1 cellular context compared by ENCODE assay signal in genomic region chr19:47445937-47446402, GRCh38.
TF ChIP-seq lines count a peak whose summit lies in the region.

No MANE protein-coding gene starts in this region.

TF ChIP-seq in HEK293, 187 proteins besides CTCF, POLR2A, EP300 and RAD21 (continued from another document and continues in another):
- no peak for TF ChIP-seq TSHZ1 (tag by site-specific recombination; IDR thresholded peaks at IDR 0.05; ENCODE audit: borderline replicate concordance)
- no peak for TF ChIP-seq PRDM10 (tag by site-specific recombination; IDR thresholded peaks at IDR 0.05)
- no peak for TF ChIP-seq ZNF658 (tag by site-specific recombination; IDR thresholded peaks at IDR 0.05)
- TF ChIP-seq ZNF660 (tag by site-specific recombination; IDR thresholded peaks at IDR 0.05), result no peak
- TF ChIP-seq YY1 (tag by site-specific recombination; IDR thresholded peaks at IDR 0.05), result no peak
- TF ChIP-seq ZNF449 (tag by site-specific recombination; IDR thresholded peaks at IDR 0.05), result no peak
- TF ChIP-seq ZNF610 (tag by site-specific recombination; IDR thresholded peaks at IDR 0.05; ENCODE audit: borderline replicate concordance), result no peak
- no peak for TF ChIP-seq ZNF404 (tag by site-specific recombination; IDR thresholded peaks at IDR 0.05)
- TF ChIP-seq ZNF529 (tag by site-specific recombination; IDR thresholded peaks at IDR 0.05; ENCODE audit: insufficient replicate concordance), result no peak
- no peak for TF ChIP-seq FEZF1 (tag by site-specific recombination; IDR thresholded peaks at IDR 0.05)
- peak; percentile 86; the same call in 1 of the 2 replicates for TF ChIP-seq ZNF223 (tag by site-specific recombination; IDR thresholded peaks at IDR 0.05)
- peak; percentile 41; the same call in 1 of the 2 replicates for TF ChIP-seq ZIC2 (tag by site-specific recombination; IDR thresholded peaks at IDR 0.05)
- no peak for TF ChIP-seq ZBTB6 (tag by site-specific recombination; IDR thresholded peaks at IDR 0.05)
- no peak for TF ChIP-seq ZNF626 (tag by site-specific recombination; IDR thresholded peaks at IDR 0.05)
- TF ChIP-seq ZNF544 (tag by site-specific recombination; IDR thresholded peaks at IDR 0.05), result no peak
- no peak for TF ChIP-seq ZNF248 (tag by site-specific recombination; IDR thresholded peaks at IDR 0.05)
- no peak for TF ChIP-seq ZNF157 (tag by site-specific recombination; IDR thresholded peaks at IDR 0.05)
- TF ChIP-seq TCF7L2 (IDR thresholded peaks at IDR 0.05; ENCODE audit: borderline replicate concordance, low read depth, low read length), result no peak
- TF ChIP-seq ZSCAN18 (tag by site-specific recombination; IDR thresholded peaks at IDR 0.05), result no peak
- TF ChIP-seq MZF1 (tag by site-specific recombination; IDR thresholded peaks at IDR 0.05; ENCODE audit: borderline replicate concordance), result no peak
- TF ChIP-seq PBX3 (CRISPR knock-in tag; IDR thresholded peaks at IDR 0.05), result no peak
- no peak for TF ChIP-seq ZNF707 (tag by site-specific recombination; IDR thresholded peaks at IDR 0.05)
- TF ChIP-seq ZNF600 (tag by site-specific recombination; IDR thresholded peaks at IDR 0.05), result no peak
- no peak for TF ChIP-seq HIC1 (tag by site-specific recombination; IDR thresholded peaks at IDR 0.05)
- no peak for TF ChIP-seq SALL2 (tag by site-specific recombination; IDR thresholded peaks at IDR 0.05; ENCODE audit: borderline replicate concordance)
- TF ChIP-seq ZNF513 (tag by site-specific recombination; IDR thresholded peaks at IDR 0.05), result no peak
- no peak for TF ChIP-seq ZNF140 (tag by site-specific recombination; IDR thresholded peaks at IDR 0.05)
- TF ChIP-seq ZNF280D (tag by site-specific recombination; IDR thresholded peaks at IDR 0.05), result no peak
- peak; percentile 54 for TF ChIP-seq ZBTB26 (tag by site-specific recombination; optimal IDR thresholded peaks at IDR 0.05)
- no peak for TF ChIP-seq ZNF571 (tag by site-specific recombination; IDR thresholded peaks at IDR 0.05)
- 0 out of 2 replicates have a peak, but pooled peaks have one; percentile 8 for TF ChIP-seq ZNF501 (tag by site-specific recombination; IDR thresholded peaks at IDR 0.05)
- TF ChIP-seq KLF16 (tag by site-specific recombination; IDR thresholded peaks at IDR 0.05), result no peak; the same call in 1 of the 2 replicates
- TF ChIP-seq SP7 (tag by site-specific recombination; IDR thresholded peaks at IDR 0.05), result peak; percentile 6; the same call in 1 of the 2 replicates
- TF ChIP-seq ZNF266 (tag by site-specific recombination; IDR thresholded peaks at IDR 0.05; ENCODE audit: low read depth), result no peak
- no peak for TF ChIP-seq ZNF132 (tag by site-specific recombination; IDR thresholded peaks at IDR 0.05; ENCODE audit: borderline replicate concordance)
- peak; percentile 56 for TF ChIP-seq KLF17 (tag by site-specific recombination; IDR thresholded peaks at IDR 0.05)
